ENCODE assay signal across 11 cellular contexts in genomic region chr11:59547605-59548308, GRCh38. TPM values are rescaled to one million over a fixed set of nuclear protein-coding genes. Genes with fewer than 3 reads are reported as not detected.
"Had no signal": no experiment of that assay in that cellular context is flagged by ENCODE, and none has a peak within 500 bp of the region (broad histone marks: within the 10 kb centered on the region; RNA-seq: fewer than 3 reads in every experiment).

No MANE protein-coding gene starts in this region.

RNA-seq across cellular contexts. Expression of gene OR4D9, which starts 36.4 kb away (rescaled TPM):
- total RNA-seq: activated CD8-positive, alpha-beta T cell treated with anti-CD3 and anti-CD28 coated beads, Interleukin-2, amount 10 ng/mL, durations not matched to agents 7 days and 5 days; activated naive CD8-positive, alpha-beta T cell treated with anti-CD3 and anti-CD28 coated beads, Interleukin-2, amount 10 ng/mL, durations not matched to agents 7 days and 5 days; ascending aorta; bronchial epithelial cell; gastroesophageal sphincter; kidney; left ventricle myocardium superior; progenitor cell of endocrine pancreas; right cardiac atrium; uterus had no signal

RNA-seq across cellular contexts. Expression of gene OR4D11, which starts 44.4 kb away (rescaled TPM):
- total RNA-seq: activated CD8-positive, alpha-beta T cell treated with anti-CD3 and anti-CD28 coated beads, Interleukin-2, amount 10 ng/mL, durations not matched to agents 7 days and 5 days; activated naive CD8-positive, alpha-beta T cell treated with anti-CD3 and anti-CD28 coated beads, Interleukin-2, amount 10 ng/mL, durations not matched to agents 7 days and 5 days; ascending aorta; bronchial epithelial cell; gastroesophageal sphincter; kidney; left ventricle myocardium superior; progenitor cell of endocrine pancreas; right cardiac atrium; stomach; uterus had no signal
